ENCODE assay signal across 1 cellular context in the genomic region with DNA sequence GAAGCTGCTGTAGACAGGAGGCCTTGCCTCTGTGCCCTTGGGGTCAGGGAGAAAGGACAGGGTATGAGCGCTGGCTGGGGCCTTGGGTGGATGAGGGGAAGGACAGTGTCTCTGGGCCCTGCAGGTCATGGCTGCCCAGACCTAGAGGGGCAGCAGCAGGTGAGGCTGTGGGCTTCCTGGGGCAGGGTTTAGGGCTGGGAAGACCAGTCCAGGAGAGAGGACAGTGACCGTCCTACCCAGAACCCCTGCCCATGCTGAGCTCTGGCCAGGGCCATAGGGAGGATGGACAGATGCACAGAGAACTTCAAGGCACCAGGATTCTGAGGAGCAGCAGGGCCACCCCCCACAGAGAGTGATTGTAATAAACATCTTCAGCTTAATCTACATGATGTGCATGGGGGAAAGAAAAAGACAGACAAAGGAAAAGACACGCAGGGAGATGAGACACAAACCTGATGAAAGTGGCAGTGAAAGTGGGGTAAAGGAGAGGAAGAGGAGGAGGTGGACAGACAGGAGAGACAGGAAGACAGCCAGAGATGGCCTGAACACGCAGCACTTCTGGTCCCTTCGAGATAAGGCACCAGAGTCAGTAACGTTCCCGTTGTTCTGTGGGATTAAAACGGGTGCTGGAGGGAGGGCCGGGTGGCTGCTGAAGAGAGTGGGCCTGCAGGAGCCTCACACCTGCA.
A peak's percentile ranks its signal among the peaks of the same experiment; 100 is the strongest.
TF ChIP-seq lines count a peak whose summit lies in the region.

No MANE protein-coding gene starts in this region.

TF ChIP-seq in K562, 482 proteins besides CTCF, POLR2A, EP300 and RAD21:
- TF ChIP-seq CBFA2T3 (IDR thresholded peaks at IDR 0.05) (peak; percentile 86), RFX1 (IDR thresholded peaks at IDR 0.05) (no peak), ZNF197 (CRISPR knock-in tag; IDR thresholded peaks at IDR 0.05; ENCODE audit: low read depth) (no peak), CBFA2T2 (conservative IDR thresholded peaks at IDR 0.05) (peak; percentile 68), BCOR (IDR thresholded peaks at IDR 0.05) (peak; percentile 28; the same call in 1 of the 2 replicates), PHB2 (IDR thresholded peaks at IDR 0.05; ENCODE audit: low read depth) (no peak), NFIC (IDR thresholded peaks at IDR 0.05) (peak; percentile 40), DPF2 (IDR thresholded peaks at IDR 0.05) (0 out of 2 replicates have a peak, but pooled peaks have one; percentile 37), POLR2AphosphoS5 (IDR thresholded peaks at IDR 0.05; ENCODE audit: control insufficient read depth, insufficient read depth, low read depth, low read length) (no peak), TCF3 (CRISPR knock-in tag; IDR thresholded peaks at IDR 0.05) (peak; percentile 72), HDAC1 (IDR thresholded peaks at IDR 0.05) (peak; percentile 22 to 68; a peak in 2 of 4 replicates), NCOR1 (IDR thresholded peaks at IDR 0.05) (peak; percentile 57; the same call in 1 of the 2 replicates), TRIM24 (IDR thresholded peaks at IDR 0.05) (peak in 1 of 2 experiments; percentile 31; a peak in 1 of 4 replicates), ARID1B (IDR thresholded peaks at IDR 0.05) (peak; percentile 73; the same call in 1 of the 2 replicates), TAL1 (IDR thresholded peaks at IDR 0.05) (peak; percentile 49; the same call in 1 of the 2 replicates), TEAD4 (IDR thresholded peaks at IDR 0.05; ENCODE audit: low read length) (peak; percentile 26; the same call in 1 of the 2 replicates), TEAD4 (CRISPR knock-in tag; IDR thresholded peaks at IDR 0.05; ENCODE audit: borderline replicate concordance) (no peak), ARNT (IDR thresholded peaks at IDR 0.05) (no peak), TOE1 (IDR thresholded peaks at IDR 0.05; ENCODE audit: borderline replicate concordance) (no peak), TOE1 (CRISPR knock-in tag; IDR thresholded peaks at IDR 0.05; ENCODE audit: borderline replicate concordance, low read depth) (no peak)
- TF ChIP-seq, protein P1, sequence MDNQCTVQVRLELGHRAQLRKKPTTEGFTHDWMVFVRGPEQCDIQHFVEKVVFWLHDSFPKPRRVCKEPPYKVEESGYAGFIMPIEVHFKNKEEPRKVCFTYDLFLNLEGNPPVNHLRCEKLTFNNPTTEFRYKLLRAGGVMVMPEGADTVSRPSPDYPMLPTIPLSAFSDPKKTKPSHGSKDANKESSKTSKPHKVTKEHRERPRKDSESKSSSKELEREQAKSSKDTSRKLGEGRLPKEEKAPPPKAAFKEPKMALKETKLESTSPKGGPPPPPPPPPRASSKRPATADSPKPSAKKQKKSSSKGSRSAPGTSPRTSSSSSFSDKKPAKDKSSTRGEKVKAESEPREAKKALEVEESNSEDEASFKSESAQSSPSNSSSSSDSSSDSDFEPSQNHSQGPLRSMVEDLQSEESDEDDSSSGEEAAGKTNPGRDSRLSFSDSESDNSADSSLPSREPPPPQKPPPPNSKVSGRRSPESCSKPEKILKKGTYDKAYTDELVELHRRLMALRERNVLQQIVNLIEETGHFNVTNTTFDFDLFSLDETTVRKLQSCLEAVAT (IDR thresholded peaks at IDR 0.05) = peak in 1 of 2 experiments; percentile 56; a peak in 1 of 4 replicates
